In genomic region chr11:8905528-8906165, GRCh38 we compare ENCODE assay signal across 18 cellular contexts. TPM values are rescaled to one million over a fixed set of nuclear protein-coding genes. Genes with fewer than 3 reads are reported as not detected.
DNase-seq lines count a peak whose midpoint lies in the region; FAIRE-seq and TF ChIP-seq lines count a peak whose summit lies in the region.
"Had no signal": no experiment of that assay in that cellular context is flagged by ENCODE, and none has a peak within 500 bp of the region (broad histone marks: within the 10 kb centered on the region; RNA-seq: fewer than 3 reads in every experiment).

No MANE protein-coding gene starts in this region.

- no peak overlapping the region for H3K4me3 Mint-ChIP-seq in Calu3 (ENCODE audit: low read depth, unreplicated experiment)
- H3K4me3 Mint-ChIP-seq: WTC11 had no signal

- H3K27me3 Mint-ChIP-seq in Calu3 (ENCODE audit: unreplicated experiment): no peaks in the 10 kb centered on the region

- H4K20me1 ChIP-seq in Karpas-422 (ENCODE audit: insufficient read depth, low read depth, low read length) (no peaks in the 10 kb centered on the region), hepatocyte (ENCODE audit: insufficient read depth, poor library complexity, severe bottlenecking) (no peaks in the 10 kb centered on the region)
- H4K20me1 ChIP-seq: BLaER1 had no signal

- BruUV-seq in Calu3 (replicated peaks; lab: Mats Ljungman, UMichigan): no TSS peak

- H3K4me1 ChIP-seq in Karpas-422 (ENCODE audit: low read length): peaks cover 12% of the 10 kb centered on the region
- peaks cover 7% of the 10 kb centered on the region for H3K4me1 ChIP-seq in hepatocyte (ENCODE audit: insufficient read depth)

- H3K27ac ChIP-seq in Karpas-422 (ENCODE audit: low read length) (no peak overlapping the region), brain microvascular endothelial cell (peak overlapping the region; percentile 52), hepatocyte (no peak overlapping the region)
- H3K27ac ChIP-seq: BLaER1, SK-N-MC had no signal

- TF ChIP-seq CTCF in brain microvascular endothelial cell (IDR thresholded peaks at IDR 0.05; ENCODE audit: low read depth, low read length, missing control alignments) (no peak), hepatocyte (IDR thresholded peaks at IDR 0.05; ENCODE audit: poor library complexity) (no peak), Calu3 (IDR thresholded peaks at IDR 0.05; ENCODE audit: unreplicated experiment) (no peak)

- H3K4me1 Mint-ChIP-seq in Calu3 (ENCODE audit: low read depth, unreplicated experiment): peaks cover 31% of the 10 kb centered on the region

- H3K9me3 ChIP-seq in Karpas-422 (ENCODE audit: low read length) (no peaks in the 10 kb centered on the region), hepatocyte (ENCODE audit: low read depth) (no peaks in the 10 kb centered on the region)

- no peak overlapping the region for H3K9ac ChIP-seq in Karpas-422 (ENCODE audit: low read length)
- H3K9ac ChIP-seq: BLaER1 had no signal

- intact Hi-C loops in Calu3 (cut with micrococcal nuclease; ENCODE audit: unreplicated experiment): loop anchor here (5.0 kb wide), 1 partner anchor 93 kb away; a partner anchor contains a TSS

- no peaks in the 10 kb centered on the region for H3K9me2 ChIP-seq in Karpas-422 (replicated peaks; ENCODE audit: insufficient read depth, low read length)
- H3K9me2 ChIP-seq in hepatocyte (replicated peaks; ENCODE audit: insufficient read depth): no peaks in the 10 kb centered on the region

- H3K36me3 ChIP-seq in Karpas-422 (ENCODE audit: insufficient read depth, low read length): no peaks in the 10 kb centered on the region
- no peaks in the 10 kb centered on the region for H3K36me3 ChIP-seq in brain microvascular endothelial cell (replicated peaks)
- H3K36me3 ChIP-seq in hepatocyte (replicated peaks; ENCODE audit: insufficient read depth, low read depth): no peaks in the 10 kb centered on the region
- H3K36me3 ChIP-seq: BLaER1 had no signal

- H3K27me3 ChIP-seq in Karpas-422 (ENCODE audit: low read length) (no peaks in the 10 kb centered on the region), brain microvascular endothelial cell (replicated peaks) (no peaks in the 10 kb centered on the region), hepatocyte (peaks cover 3% of the 10 kb centered on the region)
- H3K27me3 ChIP-seq: BLaER1 had no signal

- H3K4me2 ChIP-seq in Karpas-422 (ENCODE audit: low read depth, low read length, poor library complexity, severe bottlenecking) (no peak overlapping the region), hepatocyte (no peak overlapping the region)
- H3K4me2 ChIP-seq: BLaER1 had no signal

- in situ Hi-C loops in brain microvascular endothelial cell (cut with HindIII; ENCODE audit: low pct_ligation_motif_present, low sequenced_read_pairs): no loop called here

- H2AFZ ChIP-seq in Karpas-422 (ENCODE audit: low read length) (no peak overlapping the region), hepatocyte (no peak overlapping the region)

- no peak overlapping the region for H3K4me3 ChIP-seq in Karpas-422 (ENCODE audit: low read length)
- H3K4me3 ChIP-seq in brain microvascular endothelial cell (ENCODE audit: low read depth, low read length): no peak overlapping the region
- H3K4me3 ChIP-seq in hepatocyte: no peak overlapping the region
- H3K4me3 ChIP-seq: BLaER1, K562, SK-N-MC had no signal

- peak; percentile 32 for DNase-seq in AG20443 (ENCODE audit: low spot score)
- peak; percentile 36 for DNase-seq in Karpas-422
- DNase-seq in brain microvascular endothelial cell: peak; percentile 87
- DNase-seq in hepatocyte (ENCODE audit: low spot score): no peak
- DNase-seq in SKM-1 (lab: John Stamatoyannopoulos, UW; ENCODE audit: unreplicated experiment): no peak
- no peak for DNase-seq in NCI-H1105 treated with DMSO at 0.1 percent for 48 hours (lab: John Stamatoyannopoulos, UW)
- no peak for DNase-seq in Calu3
- DNase-seq: activated naive CD8-positive, alpha-beta T cell treated with anti-CD3 and anti-CD28 coated beads, Interleukin-2, amount 50 U/mL, for 24 hours; GDM1; NCI-H2081 treated with DMSO at 0.1 percent for 48 hours; NK-92 treated with Interleukin-12 subunit alpha and Interleukin-12 subunit beta, amount 100 ng/mL, for 24 hours had no signal

- H3K79me2 ChIP-seq in Karpas-422 (ENCODE audit: low read length) (no peaks in the 10 kb centered on the region), hepatocyte (no peaks in the 10 kb centered on the region)

- WGBS in hepatocyte (ENCODE audit: low lambda C conversion rate, missing lambda C conversion rate): 79% methylated on average over 5 of the region's 5 CpGs

- H3K27ac Mint-ChIP-seq in Calu3 (ENCODE audit: unreplicated experiment): no peak overlapping the region
- H3K27ac Mint-ChIP-seq: activated naive CD8-positive, alpha-beta T cell treated with anti-CD3 and anti-CD28 coated beads, Interleukin-2, amount 50 U/mL, for 24 hours; WTC11 had no signal

- peaks cover 8% of the 10 kb centered on the region for H3K36me3 Mint-ChIP-seq in Calu3 (ENCODE audit: insufficient read depth, unreplicated experiment)

- peak; percentile 27 for FAIRE-seq in islet of Langerhans (lab: Jason Lieb, UNC)
- FAIRE-seq: K562 had no signal

- CTCF ChIA-PET in Calu3 (lab: Charles Lee): interaction anchor here (0.7 kb wide), 2 partner anchors 17 to 58 kb away, joined by 3 to 4 read pairs; no protein-coding TSS in a partner anchor

- H3K9me3 Mint-ChIP-seq in Calu3 (ENCODE audit: low read depth, unreplicated experiment): no peaks in the 10 kb centered on the region

RNA-seq across cellular contexts. Expression of gene AKIP1, which starts 5.3 kb away (rescaled TPM):
- total RNA-seq in Karpas-422 (2014; rRNA removed; shearing (Covaris generic); ENCODE audit: low replicate concordance): 15.1 and 16.1 TPM in 2 replicates
- total RNA-seq in hepatocyte (26.6 and 32.2 TPM in 2 replicates), Calu3 (2022) (23.0 and 26.8 TPM in 2 replicates)
- polyA plus RNA-seq in hepatocyte: 31.3 and 41.1 TPM in 2 replicates

RNA-seq across cellular contexts. Expression of gene C11orf16, which starts 27.1 kb away (rescaled TPM):
- total RNA-seq in Karpas-422 (2014; rRNA removed; shearing (Covaris generic); ENCODE audit: low replicate concordance): not detected in 2 replicates
- 0.08 TPM in 1 of 2 replicates, not detected in the other for total RNA-seq in hepatocyte
- not detected in 2 replicates for polyA plus RNA-seq in hepatocyte
- not detected in 2 replicates for total RNA-seq in Calu3 (2022)
- total RNA-seq: K562, mesenteric fat pad, omental fat pad had no signal
- polyA plus RNA-seq: K562 had no signal

RNA-seq across cellular contexts. Expression of gene ASCL3, which starts 37.2 kb away (rescaled TPM):
- total RNA-seq in Karpas-422 (2014; rRNA removed; shearing (Covaris generic); ENCODE audit: low replicate concordance): not detected in 2 replicates
- total RNA-seq in hepatocyte: not detected in 2 replicates
- polyA plus RNA-seq in hepatocyte: not detected in 2 replicates
- not detected in 2 replicates for total RNA-seq in Calu3 (2022)
- total RNA-seq: K562, mesenteric fat pad, omental fat pad, WTC11 had no signal
- polyA plus RNA-seq: K562 had no signal

RNA-seq across cellular contexts. Expression of gene TMEM9B, which starts 58.6 kb away (rescaled TPM):
- 32.9 and 40.0 TPM in 2 replicates for total RNA-seq in Karpas-422 (2014; rRNA removed; shearing (Covaris generic); ENCODE audit: low replicate concordance)
- total RNA-seq in hepatocyte: 47.4 and 47.7 TPM in 2 replicates
- 64.9 and 69.6 TPM in 2 replicates for polyA plus RNA-seq in hepatocyte
- total RNA-seq in Calu3 (2022): 31.3 and 31.5 TPM in 2 replicates

Comparison
In these comparisons a context has a peak if more than half of its experiments do, and no peak if none do; other contexts are left out.
1. DNase-seq: peak in AG20443 (single experiment), Karpas-422 (single experiment) and brain microvascular endothelial cell (single experiment); none in hepatocyte (single experiment), SKM-1 (single experiment), NCI-H1105 treated with DMSO at 0.1 percent for 48 hours (single experiment) and Calu3 (single experiment).